Comparison of ENCODE assay signal across 19 cellular contexts in the genomic region with DNA sequence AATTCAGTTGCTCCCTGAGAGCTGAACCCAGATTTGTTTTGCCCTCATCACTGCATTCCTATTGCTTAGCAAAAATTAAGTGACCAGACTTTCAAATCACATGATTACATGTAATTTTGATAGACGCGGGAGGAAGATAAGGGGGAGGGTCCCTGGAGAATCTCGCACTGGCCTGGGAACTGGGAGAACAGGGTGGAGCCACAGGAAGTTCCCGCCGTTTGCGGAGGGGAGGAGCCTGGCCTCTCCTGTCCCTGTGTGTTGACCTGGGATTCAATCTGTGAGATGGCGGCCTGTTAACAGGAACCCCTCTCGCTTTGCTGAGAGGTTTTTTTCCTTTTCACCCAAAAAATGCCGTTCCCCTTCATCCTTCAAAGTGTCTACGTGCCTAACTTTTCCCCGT.
DNase-seq lines count a peak whose midpoint lies in the region; ATAC-seq and TF ChIP-seq lines count a peak whose summit lies in the region.
"Had no signal": no experiment of that assay in that cellular context is flagged by ENCODE, and none has a peak within 500 bp of the region (broad histone marks: within the 10 kb centered on the region; RNA-seq: fewer than 3 reads in every experiment).

No MANE protein-coding gene starts in this region.

- no peaks in the 10 kb centered on the region for H3K36me3 ChIP-seq in testis (ENCODE audit: low read depth, missing control alignments)
- H3K36me3 ChIP-seq: BE2C had no signal

- H3K9me3 ChIP-seq in testis, result no peaks in the 10 kb centered on the region
- H3K9me3 ChIP-seq: BE2C had no signal

- intact Hi-C loops in testis (cut with DNase I; ENCODE audit: low total_unique reads), result no loop called here

- H3K4me1 ChIP-seq in testis, result no peaks in the 10 kb centered on the region
- H3K4me1 ChIP-seq: BE2C had no signal

- WGBS in testis, 2 donors, result 52 to 73% methylated on average over 11 of the region's 11 CpGs

- no peak for TF ChIP-seq POLR2A in testis (IDR thresholded peaks at IDR 0.05)

- POLR2A ChIA-PET in WTC11 (lab: Charles Lee) (no interaction called here), T-cell (lab: Charles Lee) (no interaction called here)

- H3K27ac Mint-ChIP-seq in WTC11 (no peak overlapping the region), T-cell (no peak overlapping the region)
- H3K27ac Mint-ChIP-seq: CD4-positive, CD25-positive, alpha-beta regulatory T cell; CD8-positive, alpha-beta memory T cell had no signal

- H3K27ac ChIP-seq in testis, result no peak overlapping the region
- H3K27ac ChIP-seq: GM23248 had no signal

- CTCF ChIA-PET in WTC11 (lab: Charles Lee), result no interaction called here
- CTCF ChIA-PET in T-cell (lab: Charles Lee), result no interaction called here

- no peak overlapping the region for H3K4me3 ChIP-seq in testis
- H3K4me3 ChIP-seq: GM23248 had no signal

- H3K4me3 Mint-ChIP-seq in WTC11, result no peak overlapping the region
- H3K4me3 Mint-ChIP-seq in T-cell, result no peak overlapping the region
- H3K4me3 Mint-ChIP-seq: CD4-positive, CD25-positive, alpha-beta regulatory T cell; CD8-positive, alpha-beta memory T cell had no signal

- TF ChIP-seq CTCF in WTC11 (IDR thresholded peaks at IDR 0.05) (no peak), testis (IDR thresholded peaks at IDR 0.05) (no peak)

- no peaks in the 10 kb centered on the region for H3K27me3 ChIP-seq in testis
- H3K27me3 ChIP-seq: BE2C had no signal

- peaks cover 3% of the 10 kb centered on the region; the same call in 1 of the 2 replicates for H3K27me3 Mint-ChIP-seq in WTC11 (ENCODE audit: low read depth)
- no peaks in the 10 kb centered on the region for H3K27me3 Mint-ChIP-seq in T-cell
- H3K27me3 Mint-ChIP-seq: CD4-positive, CD25-positive, alpha-beta regulatory T cell had no signal

- DNase-seq in Daoy (ENCODE audit: low read depth) (peak; percentile 11), ELF-1 (ENCODE audit: low read depth, low spot score) (peak; percentile 17), WTC11 (ENCODE audit: low spot score) (peak; percentile 19), testis (peak; percentile 18), KG1 (lab: John Stamatoyannopoulos, UW) (no peak), T-cell (no peak)
- DNase-seq: ACHN; BE2C; C1 segment of cervical spinal cord; CD4-positive, CD25-positive, alpha-beta regulatory T cell; CD8-positive, alpha-beta memory T cell; COR-L47; DMS 273 treated with DMSO at 0.1 percent for 48 hours; DMS53; DND-41; GDM1; GM23248; H7; IMR-90 had no signal

- H3K4me1 Mint-ChIP-seq in WTC11, result peaks cover 6% of the 10 kb centered on the region; the same call in 1 of the 2 replicates
- no peaks in the 10 kb centered on the region for H3K4me1 Mint-ChIP-seq in T-cell
- H3K4me1 Mint-ChIP-seq: CD4-positive, CD25-positive, alpha-beta regulatory T cell; CD8-positive, alpha-beta memory T cell had no signal

- H3K9me3 Mint-ChIP-seq in WTC11 (peaks cover 28% of the 10 kb centered on the region), T-cell (peaks cover 0 to 3% (median 0%) of the 10 kb centered on the region in 3 donors)

- ATAC-seq in WTC11 (peak; percentile 79), T-cell (replicated peaks in 1 of 4) (no peak)

- H3K36me3 Mint-ChIP-seq in WTC11, result peaks cover 18% of the 10 kb centered on the region
- H3K36me3 Mint-ChIP-seq in T-cell, result no peaks in the 10 kb centered on the region
- H3K36me3 Mint-ChIP-seq: CD4-positive, CD25-positive, alpha-beta regulatory T cell; CD8-positive, alpha-beta memory T cell had no signal

TF ChIP-seq in WTC11, 78 proteins besides CTCF, POLR2A, EP300 and RAD21:
- no peak for TF ChIP-seq SOX15 (CRISPR knock-in tag; IDR thresholded peaks at IDR 0.05)
- no peak for TF ChIP-seq RORB (CRISPR knock-in tag; IDR thresholded peaks at IDR 0.05)
- TF ChIP-seq, protein P1, sequence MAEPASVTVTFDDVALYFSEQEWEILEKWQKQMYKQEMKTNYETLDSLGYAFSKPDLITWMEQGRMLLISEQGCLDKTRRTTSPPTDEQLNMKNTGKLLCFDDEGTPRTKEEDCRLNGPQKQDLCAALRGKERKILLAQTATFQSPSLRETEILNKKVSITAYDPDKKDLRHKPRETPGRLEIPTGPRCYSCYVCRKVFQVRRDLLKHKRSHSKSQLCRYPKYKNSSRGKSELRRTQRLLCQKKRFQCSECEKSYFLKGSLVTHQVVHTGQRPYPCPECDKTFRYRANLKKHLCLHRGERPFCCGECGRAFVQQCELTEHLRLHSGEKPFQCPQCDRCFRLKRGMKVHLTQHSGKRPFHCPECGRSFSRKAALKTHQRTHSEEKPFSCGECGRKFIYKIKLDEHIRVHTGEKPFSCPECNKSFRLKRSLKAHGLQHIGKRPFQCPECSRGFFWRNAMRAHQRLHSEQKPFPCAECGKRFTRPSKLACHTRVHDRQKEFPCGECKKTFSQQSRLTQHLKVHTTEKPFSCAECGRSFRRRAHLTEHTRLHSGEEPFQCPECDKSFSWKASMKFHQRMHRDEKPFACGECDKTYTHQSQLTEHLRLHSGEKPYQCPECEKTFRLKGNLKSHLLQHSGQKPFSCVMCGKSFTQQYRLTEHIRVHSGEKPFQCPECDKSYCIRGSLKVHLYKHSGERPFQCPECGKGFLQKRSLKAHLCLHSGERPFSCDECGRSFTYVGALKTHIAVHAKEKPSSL (CRISPR knock-in tag; conservative IDR thresholded peaks at IDR 0.05), result no peak
- TF ChIP-seq KAT7 (CRISPR knock-in tag; IDR thresholded peaks at IDR 0.05; ENCODE audit: borderline replicate concordance), result no peak

Comparison
In these comparisons a context has a peak if more than half of its experiments do, and no peak if none do; other contexts are left out.
1. DNase-seq: peak in Daoy (single experiment), ELF-1 (single experiment), WTC11 (single experiment) and testis (single experiment); none in KG1 (single experiment) and T-cell (0 of 34).